In genomic region chr21:17931080-17931479, GRCh38 we compare ENCODE assay signal across 10 cellular contexts.
A peak's percentile ranks its signal among the peaks of the same experiment; 100 is the strongest.
DNase-seq lines count a peak whose midpoint lies in the region; TF ChIP-seq lines count a peak whose summit lies in the region.
"Had no signal": no experiment of that assay in that cellular context is flagged by ENCODE, and none has a peak within 500 bp of the region (broad histone marks: within the 10 kb centered on the region; RNA-seq: fewer than 3 reads in every experiment).

No MANE protein-coding gene starts in this region.

- H3K27ac ChIP-seq in OCI-LY3 (ENCODE audit: low read length) (no peak overlapping the region), RWPE1 (no peak overlapping the region)

- no peaks in the 10 kb centered on the region for H3K9me3 ChIP-seq in OCI-LY3 (ENCODE audit: insufficient read depth, low read length)

- H3K4me1 ChIP-seq in OCI-LY3 (ENCODE audit: low read length), result no peaks in the 10 kb centered on the region; the same call in 1 of the 2 replicates

- H4K20me1 ChIP-seq in OCI-LY3 (ENCODE audit: insufficient read depth, low read length), result no peaks in the 10 kb centered on the region

- H2AFZ ChIP-seq in OCI-LY3 (ENCODE audit: low read depth, low read length), result peak overlapping the region; percentile 78

- peak; percentile 18 for DNase-seq in DMS 273 (lab: John Stamatoyannopoulos, UW; ENCODE audit: unreplicated experiment)
- DNase-seq in DMS 273 treated with DMSO at 0.1 percent for 48 hours (lab: John Stamatoyannopoulos, UW), result no peak
- DNase-seq in H4 (ENCODE audit: low spot score), result peak; percentile 75
- no peak for DNase-seq in kidney epithelial cell (ENCODE audit: low read depth)
- DNase-seq in COLO829 (ENCODE audit: low spot score), result no peak
- no peak for DNase-seq in RWPE1 (ENCODE audit: low spot score)
- no peak for DNase-seq in NCI-H1417 (lab: John Stamatoyannopoulos, UW)
- DNase-seq: 8988T, NCI-H187 had no signal

- peak overlapping the region; percentile 62 for H3K4me2 ChIP-seq in OCI-LY3 (ENCODE audit: low read length)

- peak overlapping the region; percentile 63 for H3K9ac ChIP-seq in OCI-LY3 (ENCODE audit: low read length)

- POLR2A ChIA-PET in RWPE1 (lab: Yijun Ruan, JAX; ENCODE audit: low non-redundant PET), result no interaction called here

- H3K4me3 ChIP-seq in OCI-LY3 (ENCODE audit: low read length) (peak overlapping the region; percentile 81), kidney epithelial cell (ENCODE audit: low read depth, low read length) (no peak overlapping the region)

- CTCF ChIA-PET in RWPE1 (lab: Yijun Ruan, JAX), result interaction anchor here (0.6 to 0.9 kb wide), 2 partner anchors 19 to 281 kb away, joined by 3 to 4 read pairs; no protein-coding TSS in a partner anchor

- H3K36me3 ChIP-seq in OCI-LY3 (replicated peaks; ENCODE audit: low read depth, low read length) (no peaks in the 10 kb centered on the region), kidney epithelial cell (ENCODE audit: control insufficient read depth, insufficient read depth, low read length) (no peaks in the 10 kb centered on the region)

- TF ChIP-seq CTCF in OCI-LY3 (IDR thresholded peaks at IDR 0.05; ENCODE audit: low read depth, low read length) (peak; percentile 70), kidney epithelial cell (IDR thresholded peaks at IDR 0.05; ENCODE audit: insufficient read depth, low read length, poor library complexity, severe bottlenecking) (peak; percentile 37), RWPE1 (conservative IDR thresholded peaks at IDR 0.05; ENCODE audit: low read depth) (no peak)

- H3K79me2 ChIP-seq in OCI-LY3 (ENCODE audit: low read length), result no peaks in the 10 kb centered on the region

- H3K27me3 ChIP-seq in OCI-LY3 (ENCODE audit: low read depth, low read length) (no peaks in the 10 kb centered on the region), kidney epithelial cell (ENCODE audit: control insufficient read depth, insufficient read depth, low read length) (no peaks in the 10 kb centered on the region)

Comparison
In these comparisons a context has a peak if more than half of its experiments do, and no peak if none do; other contexts are left out.
1. DNase-seq: peak in DMS 273 (single experiment) and H4 (single experiment); none in DMS 273 treated with DMSO at 0.1 percent for 48 hours (single experiment), kidney epithelial cell (single experiment), COLO829 (single experiment), RWPE1 (single experiment) and NCI-H1417 (0 of 3).